ENCODE assay signal across 11 cellular contexts in the genomic region with DNA sequence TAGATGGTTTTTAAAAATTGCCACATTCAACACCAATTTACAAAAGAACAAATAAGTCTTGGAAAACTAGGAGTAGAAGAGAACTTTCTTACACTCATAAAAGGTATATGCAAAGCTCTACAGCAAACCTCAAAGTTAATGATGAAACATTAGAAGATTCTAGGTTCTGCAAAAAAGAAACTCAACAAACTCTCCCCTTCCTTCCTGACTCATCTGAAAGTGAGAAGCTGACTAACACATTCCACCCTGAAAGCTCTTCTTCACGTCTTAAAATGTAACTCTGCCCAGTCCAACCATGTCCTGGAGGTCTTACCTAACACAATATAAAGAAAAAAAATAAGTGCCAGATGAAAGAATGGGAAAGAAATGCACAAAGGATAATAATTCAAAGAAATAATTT.
DNase-seq lines count a peak whose midpoint lies in the region; ATAC-seq lines count a peak whose summit lies in the region.
"Had no signal": no experiment of that assay in that cellular context is flagged by ENCODE, and none has a peak within 500 bp of the region (broad histone marks: within the 10 kb centered on the region; RNA-seq: fewer than 3 reads in every experiment).

No MANE protein-coding gene starts in this region.

- ATAC-seq in GM18511 (IDR thresholded peaks at IDR 0.05; ENCODE audit: unreplicated experiment), result peak; percentile 68
- peak; percentile 72 for ATAC-seq in GM21737 (IDR thresholded peaks at IDR 0.05; ENCODE audit: unreplicated experiment)
- ATAC-seq in HG03025 (IDR thresholded peaks at IDR 0.05; ENCODE audit: low FRiP score, unreplicated experiment), result no peak
- ATAC-seq: mucosa of descending colon had no signal

- in situ Hi-C loops in HAP-1 (cut with MboI; ENCODE audit: low sequenced_read_pairs), result no loop called here

- H3K27me3 ChIP-seq in HAP-1 (ENCODE audit: low read depth), result no peaks in the 10 kb centered on the region
- H3K27me3 ChIP-seq: upper lobe of left lung had no signal

- H3K4me3 ChIP-seq in HAP-1, result no peak overlapping the region
- H3K4me3 ChIP-seq: mucosa of descending colon, upper lobe of left lung had no signal

- no peaks in the 10 kb centered on the region for H3K36me3 ChIP-seq in HAP-1 (replicated peaks)
- H3K36me3 ChIP-seq: upper lobe of left lung had no signal

- H3K9me3 ChIP-seq in HAP-1, result no peaks in the 10 kb centered on the region
- H3K9me3 ChIP-seq: mucosa of descending colon, upper lobe of left lung had no signal

- H3K4me1 ChIP-seq in HAP-1, result no peaks in the 10 kb centered on the region
- H3K4me1 ChIP-seq: upper lobe of left lung had no signal

- DNase-seq in HT1080 (ENCODE audit: low read depth) (peak; percentile 77), glomerular visceral epithelial cell (ENCODE audit: extremely low spot score) (peak; percentile 66), HAP-1 (ENCODE audit: low spot score in 2 of 2) (no peak), T-helper 2 cell (no peak)
- DNase-seq in activated effector memory CD4-positive, alpha-beta T cell treated with Interleukin-2 at 50 U/mL for 16 hours, result no peak
- DNase-seq: mucosa of descending colon, NCI-H2081, upper lobe of left lung had no signal

Comparison
In these comparisons a context has a peak if more than half of its experiments do, and no peak if none do; other contexts are left out.
1. DNase-seq: peak in HT1080 (single experiment) and glomerular visceral epithelial cell (single experiment); none in activated effector memory CD4-positive, alpha-beta T cell treated with Interleukin-2 at 50 U/mL for 16 hours (single experiment), HAP-1 (0 of 2) and T-helper 2 cell (0 of 5).